Comparison of ENCODE assay signal across 35 cellular contexts in genomic region chr3:89358281-89358680, GRCh38.
"Had no signal": no experiment of that assay in that cellular context is flagged by ENCODE, and none has a peak within 500 bp of the region (broad histone marks: within the 10 kb centered on the region; RNA-seq: fewer than 3 reads in every experiment).

No MANE protein-coding gene starts in this region.

- H3K27ac ChIP-seq: adrenal gland, breast epithelium, coronary artery, dorsolateral prefrontal cortex, esophagus squamous epithelium, gastrocnemius medialis, heart right ventricle, hepatocyte, WERI-Rb-1 had no signal

- H2AFZ ChIP-seq: hepatocyte had no signal

- H3K4me1 Mint-ChIP-seq: activated B cell treated with CpG ODN at 0.5 μM for 24 hours; activated naive CD8-positive, alpha-beta T cell treated with anti-CD3 and anti-CD28 coated beads, Interleukin-2, amount 50 U/mL, for 24 hours; activated T-helper 17 cell treated with anti-CD3 and anti-CD28 coated beads, Interleukin-2, amount 50 U/mL, for 72 hours; central memory CD8-positive, alpha-beta T cell; T-cell had no signal

- H3K27me3 ChIP-seq: adrenal gland, breast epithelium, dorsolateral prefrontal cortex, esophagus squamous epithelium, gastrocnemius medialis, heart right ventricle, hepatocyte had no signal

- H3K9me3 Mint-ChIP-seq: activated B cell treated with CpG ODN at 0.5 μM for 24 hours; activated CD8-positive, alpha-beta T cell treated with anti-CD3 and anti-CD28 coated beads for 36 hours; activated naive CD8-positive, alpha-beta T cell treated with anti-CD3 and anti-CD28 coated beads, Interleukin-2, amount 50 U/mL, for 24 hours; activated T-cell treated with anti-CD3 and anti-CD28 coated beads, Interleukin-2, amount 50 U/mL, for 4 hours; dendritic cell treated with granulocyte-macrophage colony-stimulating factor and Interleukin-4, amounts not matched to agents 40 ng/mL and 50 ng/mL, for 4 days had no signal

- H3K27ac Mint-ChIP-seq: activated B cell treated with CpG ODN at 0.5 μM for 24 hours; activated CD8-positive, alpha-beta T cell treated with anti-CD3 and anti-CD28 coated beads for 36 hours; activated naive CD8-positive, alpha-beta T cell; activated naive CD8-positive, alpha-beta T cell treated with anti-CD3 and anti-CD28 coated beads, Interleukin-2, amount 50 U/mL, for 24 hours; activated T-helper 17 cell treated with anti-CD3 and anti-CD28 coated beads, Interleukin-2, amount 50 U/mL, for 72 hours; brain; dendritic cell treated with granulocyte-macrophage colony-stimulating factor and Interleukin-4, amounts not matched to agents 40 ng/mL and 50 ng/mL, for 4 days; endodermal cell; T-cell; T-helper 1 cell treated with Interleukin-12 subunit alpha and Interleukin-12 subunit beta and Interleukin-4 antibody, amounts not matched to agents 30 μg/mL and 1 μg/mL, for 36 hours had no signal

- H3K9me3 ChIP-seq: adrenal gland, breast epithelium, esophagus squamous epithelium, gastrocnemius medialis, heart right ventricle had no signal

- H3K36me3 ChIP-seq: adrenal gland, breast epithelium, esophagus squamous epithelium, gastrocnemius medialis, heart right ventricle, WERI-Rb-1 had no signal

- H3K4me1 ChIP-seq: adrenal gland, breast epithelium, esophagus squamous epithelium, gastrocnemius medialis, heart right ventricle had no signal

- H3K79me2 ChIP-seq: hepatocyte had no signal

- H3K4me2 ChIP-seq: hepatocyte had no signal

- H3K4me3 Mint-ChIP-seq: activated B cell treated with CpG ODN at 0.5 μM for 24 hours; activated CD8-positive, alpha-beta T cell treated with anti-CD3 and anti-CD28 coated beads for 36 hours; activated naive CD8-positive, alpha-beta T cell; activated naive CD8-positive, alpha-beta T cell treated with anti-CD3 and anti-CD28 coated beads, Interleukin-2, amount 50 U/mL, for 24 hours; activated T-cell treated with anti-CD3 and anti-CD28 coated beads, Interleukin-2, amount 50 U/mL, for 4 hours; activated T-helper 17 cell treated with anti-CD3 and anti-CD28 coated beads, Interleukin-2, amount 50 U/mL, for 72 hours; brain; central memory CD8-positive, alpha-beta T cell; dendritic cell treated with granulocyte-macrophage colony-stimulating factor and Interleukin-4, amounts not matched to agents 40 ng/mL and 50 ng/mL, for 4 days; endodermal cell; T-cell; T-helper 1 cell treated with Interleukin-12 subunit alpha and Interleukin-12 subunit beta and Interleukin-4 antibody, amounts not matched to agents 30 μg/mL and 1 μg/mL, for 36 hours had no signal

- ATAC-seq: activated CD4-positive, CD25-positive, alpha-beta regulatory T cell treated with anti-CD3 and anti-CD28 coated beads, Interleukin-2, amount 50 U/mL, for 24 hours; activated CD8-positive, alpha-beta T cell treated with anti-CD3 and anti-CD28 coated beads for 36 hours; activated naive CD8-positive, alpha-beta T cell treated with anti-CD3 and anti-CD28 coated beads, Interleukin-2, amount 50 U/mL, for 24 hours; activated T-cell treated with anti-CD3 and anti-CD28 coated beads, Interleukin-2, amount 50 U/mL, for 4 hours; activated T-helper 17 cell treated with anti-CD3 and anti-CD28 coated beads, Interleukin-2, amount 50 U/mL, for 72 hours; gastrocnemius medialis; heart right ventricle; T-cell had no signal

- DNase-seq: activated B cell treated with CpG ODN at 0.5 μM for 24 hours; activated CD4-positive, alpha-beta T cell treated with anti-CD3 and anti-CD28 coated beads for 48 hours; activated CD4-positive, alpha-beta T cell treated with anti-CD3 and anti-CD28 coated beads, Interleukin-2, amount 50 U/mL, for 1 hour; activated CD4-positive, alpha-beta T cell treated with anti-CD3 and anti-CD28 coated beads, Interleukin-2, amount 50 U/mL, for 48 hours; activated CD8-positive, alpha-beta memory T cell treated with anti-CD3 and anti-CD28 coated beads for 24 hours; activated CD8-positive, alpha-beta T cell treated with anti-CD3 and anti-CD28 coated beads for 36 hours; activated effector memory CD4-positive, alpha-beta T cell treated with Interleukin-2 at 50 U/mL for 16 hours; activated gamma-delta T cell treated with Interleukin-2 at 50 U/mL for 16 hours; activated naive CD4-positive, alpha-beta T cell treated with anti-CD3 and anti-CD28 coated beads, Interleukin-2, amount 50 U/mL, for 16 hours; activated naive CD4-positive, alpha-beta T cell treated with Interleukin-2 at 50 U/mL for 16 hours; activated naive CD8-positive, alpha-beta T cell treated with anti-CD3 and anti-CD28 coated beads, Interleukin-2, amount 50 U/mL, for 24 hours; activated T-cell treated with anti-CD3 and anti-CD28 coated beads, Interleukin-2, amount 50 U/mL, for 4 hours; adrenal gland; amygdala; aorta; dorsolateral prefrontal cortex; effector memory CD4-positive, alpha-beta T cell; endodermal cell; erythroblast; esophagus squamous epithelium; gastrocnemius medialis; heart right ventricle; T-cell; T1000; WERI-Rb-1 had no signal

- H3K36me3 Mint-ChIP-seq: activated naive CD8-positive, alpha-beta T cell; T-cell had no signal

- H3K27me3 Mint-ChIP-seq: activated B cell treated with CpG ODN at 0.5 μM for 24 hours; activated CD8-positive, alpha-beta T cell treated with anti-CD3 and anti-CD28 coated beads for 36 hours; activated naive CD8-positive, alpha-beta T cell; activated naive CD8-positive, alpha-beta T cell treated with anti-CD3 and anti-CD28 coated beads, Interleukin-2, amount 50 U/mL, for 24 hours; activated T-helper 17 cell treated with anti-CD3 and anti-CD28 coated beads, Interleukin-2, amount 50 U/mL, for 72 hours; brain; central memory CD8-positive, alpha-beta T cell; dendritic cell treated with granulocyte-macrophage colony-stimulating factor and Interleukin-4, amounts not matched to agents 40 ng/mL and 50 ng/mL, for 4 days; T-cell had no signal

- H3K4me3 ChIP-seq: adrenal gland, breast epithelium, coronary artery, dorsolateral prefrontal cortex, esophagus squamous epithelium, gastrocnemius medialis, heart right ventricle, hepatocyte had no signal
